Comparison of ENCODE assay signal across 1 cellular context in genomic region chr12:56127888-56128668, GRCh38.
TF ChIP-seq lines count a peak whose summit lies in the region.

Gene ESYT1, plus strand, starts transcription at chr12:56128267. Its CDS starts 53 bp downstream, at chr12:56128320.

TF ChIP-seq in K562, 482 proteins besides CTCF, POLR2A, EP300 and RAD21 (continued from another document and continues in another):
- TF ChIP-seq ZNF518B (CRISPR knock-in tag; IDR thresholded peaks at IDR 0.05): no peak
- TF ChIP-seq IRF2 (CRISPR knock-in tag; IDR thresholded peaks at IDR 0.05): no peak
- TF ChIP-seq JUND (IDR thresholded peaks at IDR 0.05; ENCODE audit: borderline replicate concordance, low read depth, low read length): peak; percentile 100
- peak; percentile 99; the same call in 2 of the 3 replicates for TF ChIP-seq JUND (tag; IDR thresholded peaks at IDR 0.05; ENCODE audit: borderline replicate concordance, low read depth, low read length)
- TF ChIP-seq KAT8 (IDR thresholded peaks at IDR 0.05; ENCODE audit: low read depth): no peak
- TF ChIP-seq RFX7 (CRISPR knock-in tag; IDR thresholded peaks at IDR 0.05): no peak
- no peak for TF ChIP-seq TFAM (CRISPR knock-in tag; conservative IDR thresholded peaks at IDR 0.05)
- no peak for TF ChIP-seq PRMT5 (CRISPR knock-in tag; IDR thresholded peaks at IDR 0.05)
- no peak for TF ChIP-seq POLR3A (IDR thresholded peaks at IDR 0.05; ENCODE audit: borderline replicate concordance, extremely low read depth, insufficient read depth, insufficient read length)
- TF ChIP-seq MCM5 (IDR thresholded peaks at IDR 0.05; ENCODE audit: low read depth): no peak
- TF ChIP-seq E2F5 (CRISPR knock-in tag; IDR thresholded peaks at IDR 0.05): 0 out of 2 replicates have a peak, but pooled peaks have one; percentile 51
- TF ChIP-seq ZNF699 (CRISPR knock-in tag; IDR thresholded peaks at IDR 0.05; ENCODE audit: insufficient replicate concordance): no peak
- no peak for TF ChIP-seq RBM15 (IDR thresholded peaks at IDR 0.05; ENCODE audit: insufficient read depth, low read length)
- TF ChIP-seq ZNF324 (CRISPR knock-in tag; IDR thresholded peaks at IDR 0.05): no peak
- TF ChIP-seq UBTF (IDR thresholded peaks at IDR 0.05; ENCODE audit: borderline replicate concordance in 1 of 2, low read depth in 2 of 2, low read length in 2 of 2): 0 out of 4 replicates have a peak, but pooled peaks of 1 of the 2 experiments have one; percentile 44
- no peak for TF ChIP-seq ZNF589 (CRISPR knock-in tag; IDR thresholded peaks at IDR 0.05; ENCODE audit: low read depth)
- TF ChIP-seq CEBPG (CRISPR knock-in tag; IDR thresholded peaks at IDR 0.05): peak; percentile 86
- TF ChIP-seq CEBPG (tag; conservative IDR thresholded peaks at IDR 0.05 in 1 of 2, IDR thresholded peaks at IDR 0.05 in 1 of 2): no peak; a peak in 2 of 4 replicates
- no peak; the same call in 1 of the 2 replicates for TF ChIP-seq CREB5 (CRISPR knock-in tag; IDR thresholded peaks at IDR 0.05)
- no peak for TF ChIP-seq PRPF4 (IDR thresholded peaks at IDR 0.05; ENCODE audit: insufficient read depth, low read depth, low read length, poor library complexity, severe bottlenecking)
- no peak for TF ChIP-seq FOXO4 (CRISPR knock-in tag; IDR thresholded peaks at IDR 0.05)
- peak; percentile 77; the same call in 1 of the 2 replicates for TF ChIP-seq MTA3 (IDR thresholded peaks at IDR 0.05; ENCODE audit: borderline replicate concordance)
- TF ChIP-seq TCF7L2 (IDR thresholded peaks at IDR 0.05; ENCODE audit: low read depth, low read length): no peak
- TF ChIP-seq ZBTB2 (IDR thresholded peaks at IDR 0.05): no peak
- no peak for TF ChIP-seq ZNF354B (CRISPR knock-in tag; IDR thresholded peaks at IDR 0.05)
- TF ChIP-seq BDP1 (IDR thresholded peaks at IDR 0.05; ENCODE audit: insufficient read depth, insufficient read length): no peak
- TF ChIP-seq GMEB1 (CRISPR knock-in tag; IDR thresholded peaks at IDR 0.05): no peak
- TF ChIP-seq ZBTB11 (CRISPR knock-in tag; IDR thresholded peaks at IDR 0.05): no peak
- no peak for TF ChIP-seq ZNF347 (CRISPR knock-in tag; IDR thresholded peaks at IDR 0.05; ENCODE audit: low read depth)
- TF ChIP-seq ZKSCAN8 (CRISPR knock-in tag; IDR thresholded peaks at IDR 0.05): no peak
- TF ChIP-seq HNRNPH1 (optimal IDR thresholded peaks at IDR 0.05; ENCODE audit: low read depth, low read length): no peak
- TF ChIP-seq CREB1 (IDR thresholded peaks at IDR 0.05): peak; percentile 82
- TF ChIP-seq CREB1 (CRISPR knock-in tag; IDR thresholded peaks at IDR 0.05): peak; percentile 83
- no peak for TF ChIP-seq TFE3 (CRISPR knock-in tag; IDR thresholded peaks at IDR 0.05)
- no peak for TF ChIP-seq ZNF75A (CRISPR knock-in tag; IDR thresholded peaks at IDR 0.05)
- TF ChIP-seq ZNF586 (CRISPR knock-in tag; conservative IDR thresholded peaks at IDR 0.05): no peak
- TF ChIP-seq HMGN3 (IDR thresholded peaks at IDR 0.05; ENCODE audit: borderline replicate concordance, extremely low read depth, insufficient read length, low read depth, low read length): peak; percentile 3
- TF ChIP-seq ZBTB12 (CRISPR knock-in tag; IDR thresholded peaks at IDR 0.05): peak; percentile 49; the same call in 1 of the 2 replicates
- TF ChIP-seq POLR2G (IDR thresholded peaks at IDR 0.05; ENCODE audit: low read depth, low read length): peak; percentile 99
- no peak for TF ChIP-seq ZNF780A (CRISPR knock-in tag; IDR thresholded peaks at IDR 0.05)
- peak; percentile 65 for TF ChIP-seq ZNF263 (CRISPR knock-in tag; IDR thresholded peaks at IDR 0.05; ENCODE audit: borderline replicate concordance)
- TF ChIP-seq ZNF41 (CRISPR knock-in tag; conservative IDR thresholded peaks at IDR 0.05): no peak
- no peak for TF ChIP-seq RBM17 (IDR thresholded peaks at IDR 0.05; ENCODE audit: borderline replicate concordance, low read depth, low read length)
- TF ChIP-seq CEBPB (tag; IDR thresholded peaks at IDR 0.05): no peak
- TF ChIP-seq MYC (IDR thresholded peaks at IDR 0.05; ENCODE audit: low read depth, low read length): peak; percentile 92
- 0 out of 2 replicates have a peak, but pooled peaks have one; percentile 42 for TF ChIP-seq MYC (CRISPR knock-in tag; IDR thresholded peaks at IDR 0.05; ENCODE audit: borderline replicate concordance, low read depth)
